ENCODE assay signal across 10 cellular contexts in the genomic region with DNA sequence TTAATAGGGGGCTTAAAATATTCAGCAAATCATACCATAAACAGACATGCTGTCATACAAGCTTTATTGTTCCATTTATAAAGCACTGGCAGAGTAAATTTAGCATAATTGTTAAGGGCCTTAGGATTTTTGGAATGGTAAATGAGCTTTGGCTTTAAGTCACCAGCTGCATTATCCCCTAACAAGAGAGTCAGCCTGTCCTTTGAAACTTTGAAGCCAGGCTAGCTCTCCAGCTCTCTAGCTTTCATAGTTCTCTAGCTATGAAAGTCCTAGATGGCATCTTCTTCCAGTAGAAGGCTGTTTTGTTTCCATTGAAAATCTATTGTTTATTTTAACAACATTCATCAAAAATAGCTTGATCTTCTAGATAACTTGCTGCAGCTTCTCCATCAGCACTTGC.
A peak's percentile ranks its signal among the peaks of the same experiment; 100 is the strongest.
DNase-seq lines count a peak whose midpoint lies in the region; ATAC-seq and TF ChIP-seq lines count a peak whose summit lies in the region.
"Had no signal": no experiment of that assay in that cellular context is flagged by ENCODE, and none has a peak within 500 bp of the region (broad histone marks: within the 10 kb centered on the region; RNA-seq: fewer than 3 reads in every experiment).

No MANE protein-coding gene starts in this region.

- no peak for DNase-seq in AG04450 (ENCODE audit: low read depth, low spot score)
- DNase-seq in ascending aorta (ENCODE audit: low spot score in 2 of 2), result no peak
- DNase-seq in naive thymus-derived CD4-positive, alpha-beta T cell, result no peak
- no peak for DNase-seq in NCI-H1417 treated with DMSO at 0.1 percent for 48 hours (lab: John Stamatoyannopoulos, UW)
- DNase-seq in ACHN, result no peak
- DNase-seq in erythroblast (lab: John Stamatoyannopoulos, UW), result no peak
- DNase-seq in NCI-H345 (lab: John Stamatoyannopoulos, UW), result no peak
- DNase-seq: brain microvascular endothelial cell had no signal

- H3K27ac ChIP-seq in AG04450 (ENCODE audit: low read depth, low read length) (no peak overlapping the region), ascending aorta (peak overlapping the region; percentile 28 to 53)
- H3K27ac ChIP-seq in naive thymus-derived CD4-positive, alpha-beta T cell (ENCODE audit: low read depth, low read length), result no peak overlapping the region
- H3K27ac ChIP-seq: brain microvascular endothelial cell had no signal

- ATAC-seq in HG02678 (IDR thresholded peaks at IDR 0.05; ENCODE audit: unreplicated experiment), result peak; percentile 10
- no peak for ATAC-seq in naive thymus-derived CD4-positive, alpha-beta T cell

- no peaks in the 10 kb centered on the region for H3K27me3 ChIP-seq in AG04450 (ENCODE audit: control insufficient read depth, insufficient read depth, low read length)
- no peaks in the 10 kb centered on the region for H3K27me3 ChIP-seq in ascending aorta
- no peaks in the 10 kb centered on the region for H3K27me3 ChIP-seq in naive thymus-derived CD4-positive, alpha-beta T cell (ENCODE audit: control insufficient read depth in 2 of 2, insufficient read depth in 2 of 2, low read length in 2 of 2)
- H3K27me3 ChIP-seq: brain microvascular endothelial cell had no signal

- POLR2A ChIA-PET in AG04450 (lab: Yijun Ruan, JAX), result no interaction called here
- POLR2A ChIA-PET in naive thymus-derived CD4-positive, alpha-beta T cell (lab: Charles Lee), result no interaction called here

- peak overlapping the region in 5 of 9 donors; percentile 15 to 85 (median 78) for H3K27ac Mint-ChIP-seq in naive thymus-derived CD4-positive, alpha-beta T cell
- H3K27ac Mint-ChIP-seq: type B pancreatic cell had no signal

- H3K9me3 ChIP-seq in AG04450 (ENCODE audit: control insufficient read depth, insufficient read depth, low read length) (no peaks in the 10 kb centered on the region), ascending aorta (no peaks in the 10 kb centered on the region)
- H3K9me3 ChIP-seq in naive thymus-derived CD4-positive, alpha-beta T cell (ENCODE audit: control insufficient read depth in 2 of 3, low read length in 3 of 3), result no peaks in the 10 kb centered on the region

- H3K27me3 Mint-ChIP-seq in naive thymus-derived CD4-positive, alpha-beta T cell, result no peaks in the 10 kb centered on the region
- H3K27me3 Mint-ChIP-seq: type B pancreatic cell had no signal

- TF ChIP-seq CTCF in AG04450 (IDR thresholded peaks at IDR 0.05; ENCODE audit: low read depth, low read length) (no peak), ascending aorta (IDR thresholded peaks at IDR 0.05) (no peak)

- CTCF ChIA-PET in AG04450 (lab: Charles Lee), result no interaction called here
- CTCF ChIA-PET in naive thymus-derived CD4-positive, alpha-beta T cell (lab: Charles Lee), result no interaction called here

- in situ Hi-C loops in ACHN (cut with HindIII; ENCODE audit: low pct_ligation_motif_present, low pct_unique_long_range_greater_than_20kb, low sequenced_read_pairs), result no loop called here

- H3K4me1 Mint-ChIP-seq in naive thymus-derived CD4-positive, alpha-beta T cell, result peaks cover 0 to 12% (median 8%) of the 10 kb centered on the region in 7 donors

- H3K4me3 ChIP-seq in AG04450 (ENCODE audit: low read depth, low read length) (peak overlapping the region; percentile 41), ascending aorta (peak overlapping the region; percentile 41 to 48)
- H3K4me3 ChIP-seq in naive thymus-derived CD4-positive, alpha-beta T cell (ENCODE audit: low read length), result peak overlapping the region; percentile 14

- H3K36me3 Mint-ChIP-seq in naive thymus-derived CD4-positive, alpha-beta T cell, result no peaks in the 10 kb centered on the region
- H3K36me3 Mint-ChIP-seq: type B pancreatic cell had no signal

- H3K36me3 ChIP-seq in ascending aorta, result no peaks in the 10 kb centered on the region
- no peaks in the 10 kb centered on the region for H3K36me3 ChIP-seq in naive thymus-derived CD4-positive, alpha-beta T cell (ENCODE audit: control insufficient read depth in 2 of 3, insufficient read depth in 3 of 3, low read length in 3 of 3)
- H3K36me3 ChIP-seq: brain microvascular endothelial cell had no signal

- no peak for TF ChIP-seq POLR2A in erythroblast (IDR thresholded peaks at IDR 0.05; ENCODE audit: low read length)

- intact Hi-C loops in ascending aorta (cut with DNase I), result no loop called here
- intact Hi-C loops in naive thymus-derived CD4-positive, alpha-beta T cell (cut with micrococcal nuclease), result no loop called here

- H3K4me1 ChIP-seq in ascending aorta, result peaks cover 3 to 20% of the 10 kb centered on the region in 2 donors
- H3K4me1 ChIP-seq in naive thymus-derived CD4-positive, alpha-beta T cell (ENCODE audit: control insufficient read depth in 2 of 2, insufficient read depth in 2 of 2, low read length in 2 of 2), result no peaks in the 10 kb centered on the region

- H3K4me3 Mint-ChIP-seq in naive thymus-derived CD4-positive, alpha-beta T cell, result peak overlapping the region; percentile 53 to 87 (median 75)
- H3K4me3 Mint-ChIP-seq: type B pancreatic cell had no signal

- peaks cover 0 to 4% (median 0%) of the 10 kb centered on the region in 11 donors for H3K9me3 Mint-ChIP-seq in naive thymus-derived CD4-positive, alpha-beta T cell
- H3K9me3 Mint-ChIP-seq: type B pancreatic cell had no signal

Comparison
In these comparisons a context has a peak if more than half of its experiments do, and no peak if none do; other contexts are left out.
1. H3K27ac ChIP-seq: peak in ascending aorta (2 of 2); none in AG04450 (single experiment) and naive thymus-derived CD4-positive, alpha-beta T cell (single experiment).
2. Peak in every context shown above with its lines, with median percentiles within 50 percentile points of each other: H3K4me3 ChIP-seq.